ENCODE assay signal across 11 cellular contexts in genomic region chr17:76273923-76274558, GRCh38. TPM values are rescaled to one million over a fixed set of nuclear protein-coding genes. Genes with fewer than 3 reads are reported as not detected.
DNase-seq lines count a peak whose midpoint lies in the region; ATAC-seq and TF ChIP-seq lines count a peak whose summit lies in the region.
"Had no signal": no experiment of that assay in that cellular context is flagged by ENCODE, and none has a peak within 500 bp of the region (broad histone marks: within the 10 kb centered on the region; RNA-seq: fewer than 3 reads in every experiment).

No MANE protein-coding gene starts in this region.

- peak overlapping the region; percentile 62 for H3K27ac Mint-ChIP-seq in activated naive CD4-positive, alpha-beta T cell treated with anti-CD3 and anti-CD28 coated beads, Interleukin-2, amount 10 ng/mL, durations not matched to agents 7 days and 5 days
- peak overlapping the region; percentile 33 for H3K27ac Mint-ChIP-seq in activated CD4-positive, alpha-beta memory T cell treated with anti-CD3 and anti-CD28 coated beads for 36 hours

- POLR2A ChIA-PET in activated CD4-positive, alpha-beta memory T cell treated with anti-CD3 and anti-CD28 coated beads for 36 hours (lab: Charles Lee) = interaction anchor here (0.6 to 12.3 kb wide), 10 partner anchors 10 to 209 kb away, joined by 3 to 298 read pairs (median 4); partner anchors contain the start of genes FOXJ1 and UBALD2

- H3K4me1 Mint-ChIP-seq in activated naive CD4-positive, alpha-beta T cell treated with anti-CD3 and anti-CD28 coated beads, Interleukin-2, amount 10 ng/mL, durations not matched to agents 7 days and 5 days = peaks cover 63% of the 10 kb centered on the region
- H3K4me1 Mint-ChIP-seq in activated CD4-positive, alpha-beta memory T cell treated with anti-CD3 and anti-CD28 coated beads for 36 hours (ENCODE audit: low read depth) = peaks cover 45% of the 10 kb centered on the region

- peak; percentile 37 for DNase-seq in activated naive CD4-positive, alpha-beta T cell treated with anti-CD3 and anti-CD28 coated beads, Interleukin-2, amount 10 ng/mL, durations not matched to agents 7 days and 5 days
- no peak for DNase-seq in activated naive CD4-positive, alpha-beta T cell (lab: John Stamatoyannopoulos, UW)
- peak; percentile 19 for DNase-seq in activated CD4-positive, alpha-beta memory T cell treated with anti-CD3 and anti-CD28 coated beads for 36 hours
- peak; percentile 48 for DNase-seq in left lobe of liver (ENCODE audit: low spot score)
- DNase-seq in stomach = no peak
- no peak for DNase-seq in COLO829 (ENCODE audit: low spot score)
- no peak for DNase-seq in HK-2 (ENCODE audit: unreplicated experiment)
- DNase-seq in D341Med (ENCODE audit: low spot score) = no peak
- DNase-seq: activated effector memory CD4-positive, alpha-beta T cell treated with Interleukin-2 at 50 U/mL for 16 hours; NCI-H187; nephron progenitor cell had no signal

- H3K27me3 Mint-ChIP-seq in activated naive CD4-positive, alpha-beta T cell treated with anti-CD3 and anti-CD28 coated beads, Interleukin-2, amount 10 ng/mL, durations not matched to agents 7 days and 5 days = peaks cover 5% of the 10 kb centered on the region
- H3K27me3 Mint-ChIP-seq in activated CD4-positive, alpha-beta memory T cell treated with anti-CD3 and anti-CD28 coated beads for 36 hours = no peaks in the 10 kb centered on the region

- no peak for TF ChIP-seq POLR2A in stomach (IDR thresholded peaks at IDR 0.05)

- no peaks in the 10 kb centered on the region for H3K9me3 Mint-ChIP-seq in activated naive CD4-positive, alpha-beta T cell treated with anti-CD3 and anti-CD28 coated beads, Interleukin-2, amount 10 ng/mL, durations not matched to agents 7 days and 5 days
- no peaks in the 10 kb centered on the region for H3K9me3 Mint-ChIP-seq in activated CD4-positive, alpha-beta memory T cell treated with anti-CD3 and anti-CD28 coated beads for 36 hours
- H3K9me3 Mint-ChIP-seq: nephron progenitor cell had no signal

- H3K27ac ChIP-seq in stomach = peak overlapping the region in 3 of 5 donors; percentile 47 to 89 (median 82)

- CTCF ChIA-PET in activated naive CD4-positive, alpha-beta T cell treated with anti-CD3 and anti-CD28 coated beads, Interleukin-2, amount 10 ng/mL, durations not matched to agents 7 days and 5 days (lab: Charles Lee) = interaction anchor here (0.9 to 4.5 kb wide), 7 partner anchors 26 to 154 kb away, joined by 3 to 26 read pairs (median 5); no protein-coding TSS in a partner anchor
- CTCF ChIA-PET in activated CD4-positive, alpha-beta memory T cell treated with anti-CD3 and anti-CD28 coated beads for 36 hours (lab: Charles Lee) = interaction anchor here (0.7 to 5.0 kb wide), 5 partner anchors 11 to 260 kb away, joined by 3 to 38 read pairs (median 9); no protein-coding TSS in a partner anchor

- H3K4me3 Mint-ChIP-seq in activated naive CD4-positive, alpha-beta T cell treated with anti-CD3 and anti-CD28 coated beads, Interleukin-2, amount 10 ng/mL, durations not matched to agents 7 days and 5 days = no peak overlapping the region
- H3K4me3 Mint-ChIP-seq in activated CD4-positive, alpha-beta memory T cell treated with anti-CD3 and anti-CD28 coated beads for 36 hours = no peak overlapping the region
- H3K4me3 Mint-ChIP-seq: nephron progenitor cell had no signal

- H3K4me3 ChIP-seq in stomach = no peak overlapping the region

- H3K4me1 ChIP-seq in stomach = peaks cover 46 to 63% (median 58%) of the 10 kb centered on the region in 4 donors

- WGBS in stomach, 5 donors = 48 to 59% (median 51%) methylated on average over 18 to 29 of the region's 29 CpGs

- no peak for TF ChIP-seq CTCF in stomach (IDR thresholded peaks at IDR 0.05)

- TF ChIP-seq EP300 in stomach (IDR thresholded peaks at IDR 0.05) = no peak

- no peak for ATAC-seq in left lobe of liver

- H3K27me3 ChIP-seq in stomach = no peaks in the 10 kb centered on the region

- H3K36me3 Mint-ChIP-seq in activated naive CD4-positive, alpha-beta T cell treated with anti-CD3 and anti-CD28 coated beads, Interleukin-2, amount 10 ng/mL, durations not matched to agents 7 days and 5 days = peaks cover 23% of the 10 kb centered on the region
- peaks cover 25% of the 10 kb centered on the region for H3K36me3 Mint-ChIP-seq in activated CD4-positive, alpha-beta memory T cell treated with anti-CD3 and anti-CD28 coated beads for 36 hours

- intact Hi-C loops in activated CD4-positive, alpha-beta memory T cell treated with anti-CD3 and anti-CD28 coated beads for 36 hours (cut with micrococcal nuclease) = loop anchor here (5.0 to 10.0 kb wide), 2 partner anchors 202 to 369 kb away; partner anchors contain the start of genes GALR2, MRPL38 and SRP68
- intact Hi-C loops in stomach (cut with DNase I; ENCODE audit: low total_unique reads) = no loop called here

- peaks cover 4 to 25% (median 20%) of the 10 kb centered on the region in 4 donors for H3K36me3 ChIP-seq in stomach

- H3K9me3 ChIP-seq in stomach = no peaks in the 10 kb centered on the region

RNA-seq across cellular contexts. Expression of gene UBALD2, which starts 8.9 kb away (rescaled TPM):
- total RNA-seq in activated CD4-positive, alpha-beta memory T cell treated with anti-CD3 and anti-CD28 coated beads for 36 hours = 100 to 1,000 TPM; 317 TPM
- total RNA-seq in left lobe of liver = 23.8 TPM
- 10 to 100 TPM in 2 of 5 donors, 1 to 10 TPM in 3; 1.8 to 49.5 (median 9.9) TPM for total RNA-seq in stomach
- 10 to 100 TPM; 37.2 to 48.4 (median 43.0) TPM for polyA plus RNA-seq in stomach

RNA-seq across cellular contexts. Expression of gene RNF157, which starts 33.7 kb away (rescaled TPM):
- total RNA-seq in activated CD4-positive, alpha-beta memory T cell treated with anti-CD3 and anti-CD28 coated beads for 36 hours = 10 to 100 TPM; 25.4 to 28.0 TPM
- total RNA-seq in left lobe of liver (12.4 TPM), stomach (10 to 100 TPM in 3 of 5 donors, 1 to 10 TPM in 2; 1.0 to 41.4 (median 11.6) TPM)
- 1 to 10 TPM in 2 of 3 donors, under 1 TPM in 1; 0.95 to 4.1 (median 3.7) TPM for polyA plus RNA-seq in stomach

RNA-seq across cellular contexts. Expression of gene QRICH2, which starts 34.0 kb away (rescaled TPM):
- total RNA-seq in activated CD4-positive, alpha-beta memory T cell treated with anti-CD3 and anti-CD28 coated beads for 36 hours = 1 to 10 TPM; 1.0 to 1.1 TPM
- total RNA-seq in left lobe of liver (2.6 TPM), stomach (10 to 100 TPM in 1 of 5 donors, 1 to 10 TPM in 3, under 1 TPM in 1; 0.72 to 12.5 (median 2.3) TPM)
- 1 to 10 TPM; 3.8 to 5.6 (median 4.0) TPM for polyA plus RNA-seq in stomach

Comparison
In these comparisons a context has a peak if more than half of its experiments do, and no peak if none do; other contexts are left out.
1. DNase-seq: peak in activated naive CD4-positive, alpha-beta T cell treated with anti-CD3 and anti-CD28 coated beads, Interleukin-2, amount 10 ng/mL, durations not matched to agents 7 days and 5 days (single experiment), activated CD4-positive, alpha-beta memory T cell treated with anti-CD3 and anti-CD28 coated beads for 36 hours (single experiment) and left lobe of liver (single experiment); none in activated naive CD4-positive, alpha-beta T cell (0 of 4), stomach (single experiment), COLO829 (single experiment), HK-2 (single experiment) and D341Med (single experiment).
2. RNA of gene UBALD2, which starts 8.9 kb away (total RNA-seq): 317 TPM in activated CD4-positive, alpha-beta memory T cell treated with anti-CD3 and anti-CD28 coated beads for 36 hours; 23.8 TPM in left lobe of liver (single experiment) and 1.8 to 49.5 TPM in stomach; every median in the first group is over 4 times any median in the second.